Comparison of ENCODE assay signal across 15 cellular contexts in genomic region chr10:78605800-78606350, GRCh38.
A peak's percentile ranks its signal among the peaks of the same experiment; 100 is the strongest.
DNase-seq lines count a peak whose midpoint lies in the region; ATAC-seq and FAIRE-seq lines count a peak whose summit lies in the region.
"Had no signal": no experiment of that assay in that cellular context is flagged by ENCODE, and none has a peak within 500 bp of the region (broad histone marks: within the 10 kb centered on the region; RNA-seq: fewer than 3 reads in every experiment).

No MANE protein-coding gene starts in this region.

- DNase-seq in Daoy (ENCODE audit: low read depth): peak; percentile 59
- DNase-seq in Jurkat, Clone E6-1 (ENCODE audit: low read depth, low spot score): peak; percentile 24
- peak; percentile 75 for DNase-seq in kidney tubule cell (ENCODE audit: low spot score)
- no peak for DNase-seq in globus pallidus (ENCODE audit: low spot score)
- no peak for DNase-seq in activated naive CD4-positive, alpha-beta T cell treated with anti-CD3 and anti-CD28 coated beads, Interleukin-2, amount 10 ng/mL, durations not matched to agents 7 days and 5 days
- no peak for DNase-seq in GM19239 (ENCODE audit: insufficient read length, low spot score)
- DNase-seq: activated CD4-positive, alpha-beta memory T cell treated with anti-CD3 and anti-CD28 coated beads, Interleukin-2, amount 10 ng/mL, durations not matched to agents 7 days and 5 days; NCI-H187 treated with DMSO at 0.1 percent for 48 hours had no signal

- no peaks in the 10 kb centered on the region for H3K36me3 Mint-ChIP-seq in activated T-helper 17 cell treated with anti-CD3 and anti-CD28 coated beads, Interleukin-2, amount 50 U/mL, for 72 hours (ENCODE audit: low read depth)
- no peaks in the 10 kb centered on the region for H3K36me3 Mint-ChIP-seq in activated naive CD4-positive, alpha-beta T cell treated with anti-CD3 and anti-CD28 coated beads, Interleukin-2, amount 10 ng/mL, durations not matched to agents 7 days and 5 days

- H3K4me3 Mint-ChIP-seq in activated T-helper 17 cell treated with anti-CD3 and anti-CD28 coated beads, Interleukin-2, amount 50 U/mL, for 72 hours: no peak overlapping the region
- H3K4me3 Mint-ChIP-seq in activated naive CD4-positive, alpha-beta T cell treated with anti-CD3 and anti-CD28 coated beads, Interleukin-2, amount 10 ng/mL, durations not matched to agents 7 days and 5 days: no peak overlapping the region
- H3K4me3 Mint-ChIP-seq: activated CD4-positive, alpha-beta memory T cell treated with anti-CD3 and anti-CD28 coated beads, Interleukin-2, amount 10 ng/mL, durations not matched to agents 7 days and 5 days had no signal

- no peak for FAIRE-seq in GM19239 (lab: Jason Lieb, UNC)
- FAIRE-seq: endothelial cell of umbilical vein had no signal

- H3K9me3 Mint-ChIP-seq in activated T-helper 17 cell treated with anti-CD3 and anti-CD28 coated beads, Interleukin-2, amount 50 U/mL, for 72 hours: peaks cover 8% of the 10 kb centered on the region
- H3K9me3 Mint-ChIP-seq in activated naive CD4-positive, alpha-beta T cell treated with anti-CD3 and anti-CD28 coated beads, Interleukin-2, amount 10 ng/mL, durations not matched to agents 7 days and 5 days: peaks cover 6% of the 10 kb centered on the region

- H3K4me1 Mint-ChIP-seq in activated T-helper 17 cell treated with anti-CD3 and anti-CD28 coated beads, Interleukin-2, amount 50 U/mL, for 72 hours: no peaks in the 10 kb centered on the region
- no peaks in the 10 kb centered on the region for H3K4me1 Mint-ChIP-seq in activated naive CD4-positive, alpha-beta T cell treated with anti-CD3 and anti-CD28 coated beads, Interleukin-2, amount 10 ng/mL, durations not matched to agents 7 days and 5 days
- H3K4me1 Mint-ChIP-seq: activated CD4-positive, alpha-beta memory T cell treated with anti-CD3 and anti-CD28 coated beads, Interleukin-2, amount 10 ng/mL, durations not matched to agents 7 days and 5 days had no signal

- peaks cover 8% of the 10 kb centered on the region for H3K27me3 Mint-ChIP-seq in activated T-helper 17 cell treated with anti-CD3 and anti-CD28 coated beads, Interleukin-2, amount 50 U/mL, for 72 hours
- peaks cover 7% of the 10 kb centered on the region for H3K27me3 Mint-ChIP-seq in activated naive CD4-positive, alpha-beta T cell treated with anti-CD3 and anti-CD28 coated beads, Interleukin-2, amount 10 ng/mL, durations not matched to agents 7 days and 5 days

- CTCF ChIA-PET in activated naive CD4-positive, alpha-beta T cell treated with anti-CD3 and anti-CD28 coated beads, Interleukin-2, amount 10 ng/mL, durations not matched to agents 7 days and 5 days (lab: Charles Lee): no interaction called here

- peak; percentile 54 for ATAC-seq in activated T-helper 17 cell treated with anti-CD3 and anti-CD28 coated beads, Interleukin-2, amount 50 U/mL, for 72 hours (replicated peaks)
- no peak for ATAC-seq in HG03039 (IDR thresholded peaks at IDR 0.05; ENCODE audit: unreplicated experiment)
- ATAC-seq: left lobe of liver had no signal

- no peak overlapping the region for H3K4me3 ChIP-seq in Jurkat, Clone E6-1 (ENCODE audit: low read length)
- H3K4me3 ChIP-seq: adrenal gland, SJCRH30, uterus had no signal

- H3K27ac Mint-ChIP-seq in activated T-helper 17 cell treated with anti-CD3 and anti-CD28 coated beads, Interleukin-2, amount 50 U/mL, for 72 hours: no peak overlapping the region
- no peak overlapping the region for H3K27ac Mint-ChIP-seq in activated naive CD4-positive, alpha-beta T cell treated with anti-CD3 and anti-CD28 coated beads, Interleukin-2, amount 10 ng/mL, durations not matched to agents 7 days and 5 days
- H3K27ac Mint-ChIP-seq: activated CD4-positive, alpha-beta memory T cell treated with anti-CD3 and anti-CD28 coated beads, Interleukin-2, amount 10 ng/mL, durations not matched to agents 7 days and 5 days had no signal

Comparison
In these comparisons a context has a peak if more than half of its experiments do, and no peak if none do; other contexts are left out.
1. DNase-seq: peak in Daoy (single experiment), Jurkat, Clone E6-1 (single experiment) and kidney tubule cell (single experiment); none in globus pallidus (single experiment), activated naive CD4-positive, alpha-beta T cell treated with anti-CD3 and anti-CD28 coated beads, Interleukin-2, amount 10 ng/mL, durations not matched to agents 7 days and 5 days (single experiment) and GM19239 (single experiment).